In the genomic region with DNA sequence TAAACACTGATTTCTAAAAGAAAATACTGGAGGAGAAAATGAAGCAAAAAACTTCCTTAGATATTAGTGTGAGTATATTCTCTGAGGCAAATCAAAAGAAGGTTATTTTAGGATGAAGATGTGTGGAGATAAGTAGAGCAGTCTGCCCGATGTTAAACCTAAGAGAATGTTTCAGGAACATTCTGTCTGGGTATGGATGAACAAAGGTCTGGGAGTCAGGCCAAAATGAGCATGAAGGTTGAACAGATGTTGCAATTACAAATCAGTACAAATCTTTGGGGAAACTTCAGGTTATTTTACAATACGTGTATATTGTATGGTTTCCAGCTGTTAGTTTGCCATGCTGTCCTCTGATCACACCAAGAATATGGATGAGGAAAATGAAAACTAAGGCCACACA, we compare ENCODE assay signal across 25 cellular contexts.
"Had no signal": no experiment of that assay in that cellular context is flagged by ENCODE, and none has a peak within 500 bp of the region (broad histone marks: within the 10 kb centered on the region; RNA-seq: fewer than 3 reads in every experiment).

No MANE protein-coding gene starts in this region.

- H3K36me3 ChIP-seq: adrenal gland, ascending aorta had no signal

- H3K4me1 ChIP-seq: adrenal gland, ascending aorta, body of pancreas had no signal

- H3K4me3 ChIP-seq: adrenal gland, ascending aorta, body of pancreas had no signal

- H3K27me3 ChIP-seq: adrenal gland, ascending aorta, body of pancreas had no signal

- ATAC-seq: body of pancreas had no signal

- DNase-seq: activated B cell treated with CpG ODN at 0.5 μM for 24 hours; activated CD4-positive, alpha-beta memory T cell treated with anti-CD3 and anti-CD28 coated beads for 36 hours; activated CD4-positive, alpha-beta T cell treated with anti-CD3 and anti-CD28 coated beads for 1 hour; activated CD4-positive, alpha-beta T cell treated with anti-CD3 and anti-CD28 coated beads, Interleukin-2, amount 10 ng/mL, durations not matched to agents 7 days and 5 days; activated CD8-positive, alpha-beta memory T cell treated with anti-CD3 and anti-CD28 coated beads for 24 hours; activated gamma-delta T cell treated with Interleukin-2 at 50 U/mL for 16 hours; activated naive CD4-positive, alpha-beta T cell treated with anti-CD3 and anti-CD28 coated beads, Interleukin-2, amount 10 ng/mL, durations not matched to agents 7 days and 5 days; activated naive CD8-positive, alpha-beta T cell treated with anti-CD3 and anti-CD28 coated beads for 36 hours; activated T-cell treated with anti-CD3 and anti-CD28 coated beads, Interleukin-2, amount 50 U/mL, for 48 hours; body of pancreas; Kasumi-1; KBM-7; NCI-H1092; NCI-H1417; NCI-H2029; NCI-H2107; NCI-H2171 treated with DMSO at 0.1 percent for 48 hours; NCI-H226; NCI-H526; NCI-H774; SIG-M5; T-helper 2 cell; T1000 had no signal

- H3K27ac ChIP-seq: adrenal gland, ascending aorta, body of pancreas had no signal

- H3K9me3 ChIP-seq: adrenal gland, body of pancreas had no signal
